In the genomic region with DNA sequence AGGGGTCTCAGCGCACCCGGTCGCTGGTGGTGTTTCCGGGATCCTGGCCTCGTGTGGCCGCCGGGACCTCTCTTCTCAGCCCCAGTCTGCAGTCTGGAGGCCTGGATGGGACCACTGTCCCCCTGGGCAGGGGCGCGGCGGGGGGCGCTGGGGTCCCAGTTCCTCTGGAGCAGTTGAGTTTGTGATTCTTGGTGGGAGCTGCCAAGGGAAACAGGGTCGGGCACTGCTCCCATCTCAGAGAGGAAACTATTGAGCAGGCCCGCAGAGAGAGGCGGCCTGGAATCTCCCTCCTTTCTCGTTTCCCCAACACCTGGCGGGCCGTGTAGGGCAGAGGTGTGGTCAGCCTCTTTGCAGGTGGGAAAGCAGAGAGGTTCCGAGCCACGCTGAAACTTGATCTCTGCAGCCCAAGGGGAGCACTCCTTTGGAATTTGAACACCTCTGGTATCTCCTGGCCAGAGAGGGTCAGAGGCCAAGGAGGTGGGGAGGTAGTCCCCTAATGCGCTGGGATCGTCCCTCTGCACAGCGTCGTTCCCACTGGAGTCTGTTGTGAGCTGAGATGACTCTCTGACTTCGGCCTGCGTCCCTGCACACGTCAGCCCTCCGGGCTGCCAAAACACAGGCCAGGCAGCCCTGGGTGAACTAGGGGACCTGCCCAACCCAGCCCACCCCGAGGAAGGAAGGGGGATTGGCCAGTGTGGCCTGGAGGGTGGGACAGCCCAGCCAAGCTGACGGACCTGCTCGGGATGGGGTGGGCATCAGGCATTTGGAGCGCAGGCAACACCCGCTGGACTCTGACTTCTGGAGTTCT, we compare ENCODE assay signal across 7 cellular contexts. TPM values are rescaled to one million over a fixed set of nuclear protein-coding genes. Genes with fewer than 3 reads are reported as not detected.
A peak's percentile ranks its signal among the peaks of the same experiment; 100 is the strongest.
DNase-seq lines count a peak whose midpoint lies in the region; ATAC-seq, FAIRE-seq and TF ChIP-seq lines count a peak whose summit lies in the region.

No MANE protein-coding gene starts in this region.

- peaks cover 9% of the 10 kb centered on the region for H3K27me3 ChIP-seq in iPS-20b (ENCODE audit: insufficient read depth, low read length)
- H3K27me3 ChIP-seq in small intestine (ENCODE audit: control insufficient read depth in 2 of 2, insufficient read depth in 2 of 2, low read length in 2 of 2) = no peaks in the 10 kb centered on the region

- WGBS in small intestine, 3 donors = 2 to 5% (median 4%) methylated on average over 26 to 32 of the region's 32 CpGs

- DNase-seq in Jurkat, Clone E6-1 (ENCODE audit: low read depth, low spot score) = no peak
- DNase-seq in astrocyte of the spinal cord (ENCODE audit: low read depth, low spot score) (no peak), small intestine (peak; percentile 30), NCI-H524 treated with DMSO at 0.1 percent for 48 hours (lab: John Stamatoyannopoulos, UW) (no peak)

- no peak for TF ChIP-seq CTCF in astrocyte of the spinal cord (IDR thresholded peaks at IDR 0.05; ENCODE audit: low read depth, low read length)

- H3K27ac ChIP-seq in iPS-20b (ENCODE audit: low read length) = no peak overlapping the region
- H3K27ac ChIP-seq in small intestine (ENCODE audit: low read depth in 1 of 2, low read length in 1 of 2) = peak overlapping the region; percentile 36 to 85

- peak; percentile 11 for ATAC-seq in GM19351 (IDR thresholded peaks at IDR 0.05; ENCODE audit: unreplicated experiment)
- ATAC-seq in GM19324 (IDR thresholded peaks at IDR 0.05; ENCODE audit: low FRiP score, unreplicated experiment) = no peak

- no peak overlapping the region; the same call in 1 of the 2 replicates for H3K9ac ChIP-seq in iPS-20b (ENCODE audit: low read depth, low read length)

- in situ Hi-C loops in astrocyte of the spinal cord (cut with HindIII; ENCODE audit: low sequenced_read_pairs) = no loop called here

- H3K4me3 ChIP-seq in Jurkat, Clone E6-1 (ENCODE audit: low read length) = peak overlapping the region; percentile 80
- H3K4me3 ChIP-seq in astrocyte of the spinal cord (ENCODE audit: low read depth, low read length) (peak overlapping the region; percentile 79), iPS-20b (ENCODE audit: low read length) (peak overlapping the region; percentile 73), small intestine (ENCODE audit: low read depth in 1 of 2, low read length in 2 of 2) (peak overlapping the region; percentile 70 to 86)

- FAIRE-seq in small intestine (lab: Jason Lieb, UNC) = no peak

- peaks cover 9% of the 10 kb centered on the region; the same call in 1 of the 2 replicates for H3K4me1 ChIP-seq in iPS-20b (ENCODE audit: insufficient read depth, low read length)
- no peaks in the 10 kb centered on the region for H3K4me1 ChIP-seq in small intestine (ENCODE audit: control insufficient read depth in 2 of 2, insufficient read depth in 1 of 2, low read depth in 1 of 2, low read length in 1 of 2)

- no peaks in the 10 kb centered on the region for H3K36me3 ChIP-seq in iPS-20b (ENCODE audit: insufficient read depth, low read depth, low read length)
- no peaks in the 10 kb centered on the region for H3K36me3 ChIP-seq in small intestine (ENCODE audit: control insufficient read depth in 2 of 2, insufficient read depth in 2 of 2, low read length in 2 of 2)

- no peaks in the 10 kb centered on the region for H3K9me3 ChIP-seq in iPS-20b (ENCODE audit: insufficient read depth, low read depth, low read length)
- H3K9me3 ChIP-seq in small intestine (ENCODE audit: control insufficient read depth, low read depth) = no peaks in the 10 kb centered on the region

RNA-seq across cellular contexts. Expression of a gene that starts 0.8 kb away (rescaled TPM):
- 23.0 TPM for polyA plus RNA-seq in Jurkat, Clone E6-1 (2012; ENCODE audit: insufficient read depth, insufficient read length)
- 10 to 100 TPM in 2 of 3 donors, 1 to 10 TPM in 1; 2.2 to 12.2 (median 12.0) TPM for polyA plus RNA-seq in small intestine

RNA-seq across cellular contexts. Expression of a gene that starts 49.0 kb away (rescaled TPM):
- polyA plus RNA-seq in Jurkat, Clone E6-1 (2012; ENCODE audit: insufficient read depth, insufficient read length) = 16.8 TPM
- polyA plus RNA-seq in small intestine = 10 to 100 TPM; 19.0 to 26.2 (median 20.0) TPM

RNA-seq across cellular contexts. Expression of a gene that starts 59.9 kb away (rescaled TPM):
- 134 TPM for polyA plus RNA-seq in Jurkat, Clone E6-1 (2012; ENCODE audit: insufficient read depth, insufficient read length)
- polyA plus RNA-seq in small intestine = 100 to 1,000 TPM in 1 of 3 donors, 10 to 100 TPM in 2; 79.9 to 102 (median 81.6) TPM
